ENCODE assay signal across 17 cellular contexts in genomic region chr1:203037509-203038190, GRCh38. TPM values are rescaled to one million over a fixed set of nuclear protein-coding genes. Genes with fewer than 3 reads are reported as not detected.
DNase-seq lines count a peak whose midpoint lies in the region; ATAC-seq and TF ChIP-seq lines count a peak whose summit lies in the region.
"Had no signal": no experiment of that assay in that cellular context is flagged by ENCODE, and none has a peak within 500 bp of the region (broad histone marks: within the 10 kb centered on the region; RNA-seq: fewer than 3 reads in every experiment).

No MANE protein-coding gene starts in this region.

- peaks cover 61% of the 10 kb centered on the region for H3K4me1 ChIP-seq in SJCRH30

- DNase-seq in D341Med (ENCODE audit: low spot score) (peak; percentile 20), SJCRH30 (no peak), Right ventricle myocardium inferior (ENCODE audit: missing footprints) (no peak), sciatic nerve (ENCODE audit: low spot score) (peak; percentile 15), lower leg skin (ENCODE audit: low spot score in 2 of 2) (no peak), ACHN (no peak), SKM-1 treated with dmso at 0.1 percent for 144 hours (lab: John Stamatoyannopoulos, UW; ENCODE audit: unreplicated experiment) (no peak)
- DNase-seq in stimulated activated naive B cell treated with anti-CD40 and anti-IgM and Interleukin-4, amounts not matched to agents 10 μg/mL and 1 μg/mL and 100 μg/mL, for 72 hours = no peak
- DNase-seq: BE2C, NCI-H2081 treated with DMSO at 0.1 percent for 48 hours, ovary had no signal

- no peaks in the 10 kb centered on the region for H3K36me3 Mint-ChIP-seq in stimulated activated naive B cell treated with anti-CD40 and anti-IgM and Interleukin-4, amounts not matched to agents 10 μg/mL and 1 μg/mL and 100 μg/mL, for 72 hours
- H3K36me3 Mint-ChIP-seq: activated naive CD4-positive, alpha-beta T cell treated with anti-CD3 and anti-CD28 coated beads, Interleukin-2, amount 50 U/mL, for 24 hours had no signal

- peaks cover 8 to 28% of the 10 kb centered on the region in 2 donors for H3K27me3 Mint-ChIP-seq in stimulated activated naive B cell treated with anti-CD40 and anti-IgM and Interleukin-4, amounts not matched to agents 10 μg/mL and 1 μg/mL and 100 μg/mL, for 72 hours

- WGBS in lower leg skin, 2 donors = 70 to 83% methylated on average over 10 of the region's 10 CpGs

- H3K4me1 Mint-ChIP-seq in stimulated activated naive B cell treated with anti-CD40 and anti-IgM and Interleukin-4, amounts not matched to agents 10 μg/mL and 1 μg/mL and 100 μg/mL, for 72 hours = peaks cover 7 to 9% of the 10 kb centered on the region in 2 donors
- H3K4me1 Mint-ChIP-seq: activated naive CD4-positive, alpha-beta T cell treated with anti-CD3 and anti-CD28 coated beads, Interleukin-2, amount 50 U/mL, for 24 hours had no signal

- TF ChIP-seq POLR2A in lower leg skin (IDR thresholded peaks at IDR 0.05) = no peak

- no peaks in the 10 kb centered on the region for H3K27me3 ChIP-seq in SJCRH30
- H3K27me3 ChIP-seq: BE2C, ovary, tibial nerve had no signal

- TF ChIP-seq CTCF in lower leg skin (IDR thresholded peaks at IDR 0.05) = no peak

- no peak overlapping the region for H3K27ac Mint-ChIP-seq in stimulated activated naive B cell treated with anti-CD40 and anti-IgM and Interleukin-4, amounts not matched to agents 10 μg/mL and 1 μg/mL and 100 μg/mL, for 72 hours
- H3K27ac Mint-ChIP-seq: activated naive CD4-positive, alpha-beta T cell treated with anti-CD3 and anti-CD28 coated beads, Interleukin-2, amount 50 U/mL, for 24 hours had no signal

- peak overlapping the region; percentile 59 for H3K27ac ChIP-seq in SJCRH30
- H3K27ac ChIP-seq: ovary, SK-N-MC, tibial nerve had no signal

- H3K9me3 Mint-ChIP-seq in stimulated activated naive B cell treated with anti-CD40 and anti-IgM and Interleukin-4, amounts not matched to agents 10 μg/mL and 1 μg/mL and 100 μg/mL, for 72 hours = no peaks in the 10 kb centered on the region
- H3K9me3 Mint-ChIP-seq: activated naive CD4-positive, alpha-beta T cell treated with anti-CD3 and anti-CD28 coated beads, Interleukin-2, amount 50 U/mL, for 24 hours; central memory CD8-positive, alpha-beta T cell had no signal

- H3K4me3 Mint-ChIP-seq in stimulated activated naive B cell treated with anti-CD40 and anti-IgM and Interleukin-4, amounts not matched to agents 10 μg/mL and 1 μg/mL and 100 μg/mL, for 72 hours = no peak overlapping the region
- H3K4me3 Mint-ChIP-seq: activated naive CD4-positive, alpha-beta T cell treated with anti-CD3 and anti-CD28 coated beads, Interleukin-2, amount 50 U/mL, for 24 hours; central memory CD8-positive, alpha-beta T cell had no signal

- ATAC-seq in Right ventricle myocardium inferior (peak; percentile 29), sciatic nerve (no peak)
- no peak for ATAC-seq in stimulated activated naive B cell treated with anti-CD40 and anti-IgM and Interleukin-4, amounts not matched to agents 10 μg/mL and 1 μg/mL and 100 μg/mL, for 72 hours (replicated peaks)

- no peaks in the 10 kb centered on the region for H3K9me3 ChIP-seq in SJCRH30 (replicated peaks)
- H3K9me3 ChIP-seq: BE2C, ovary, tibial nerve had no signal

- in situ Hi-C loops in ACHN (cut with HindIII; ENCODE audit: low pct_ligation_motif_present, low pct_unique_long_range_greater_than_20kb, low sequenced_read_pairs) = loop anchor here (25.0 kb wide), 1 partner anchor 175 kb away; no protein-coding TSS in a partner anchor

- no peak overlapping the region for H3K4me3 ChIP-seq in SJCRH30
- no peak overlapping the region for H3K4me3 ChIP-seq in lower leg skin (ENCODE audit: low read depth, poor library complexity, severe bottlenecking)
- H3K4me3 ChIP-seq: lung, ovary, SK-N-MC, tibial nerve had no signal

- intact Hi-C loops in Right ventricle myocardium inferior (cut with DNase I) = loop anchor here (5.0 kb wide), 1 partner anchor 90 kb away; the partner anchor contains the start of gene ADORA1
- intact Hi-C loops in sciatic nerve (cut with DNase I) = no loop called here
- intact Hi-C loops in lower leg skin (cut with DNase I; ENCODE audit: low total_unique reads) = loop anchor here (5.0 kb wide), 1 partner anchor 180 kb away; no protein-coding TSS in a partner anchor

- H3K36me3 ChIP-seq in SJCRH30 = no peaks in the 10 kb centered on the region
- H3K36me3 ChIP-seq: BE2C, ovary, tibial nerve had no signal

RNA-seq across cellular contexts. Expression of gene PPFIA4, which starts 11.4 kb away (rescaled TPM):
- 13.9 and 21.5 TPM in 2 replicates for total RNA-seq in SJCRH30 (2014; rRNA removed; shearing (Covaris generic))
- 22.2 TPM for total RNA-seq in Right ventricle myocardium inferior
- total RNA-seq in sciatic nerve = 3.1 TPM
- total RNA-seq in lower leg skin = 1 to 10 TPM; 1.7 to 4.0 (median 2.8) TPM

RNA-seq across cellular contexts. Expression of gene TMEM183A, which starts 30.5 kb away (rescaled TPM):
- 110 and 121 TPM in 2 replicates for total RNA-seq in SJCRH30 (2014; rRNA removed; shearing (Covaris generic))
- 24.0 TPM for total RNA-seq in Right ventricle myocardium inferior
- 40.3 TPM for total RNA-seq in sciatic nerve
- 10 to 100 TPM; 48.8 to 69.3 (median 61.1) TPM for total RNA-seq in lower leg skin

RNA-seq across cellular contexts. Expression of gene MYOG, which starts 48.2 kb away (rescaled TPM):
- 525 and 538 TPM in 2 replicates for total RNA-seq in SJCRH30 (2014; rRNA removed; shearing (Covaris generic))
- total RNA-seq in Right ventricle myocardium inferior (not detected), sciatic nerve (not detected), lower leg skin (not detected)
- total RNA-seq: epithelial cell of proximal tubule, lung, ovary, tibial nerve had no signal

Comparison
In these comparisons a context has a peak if more than half of its experiments do, and no peak if none do; other contexts are left out.
1. DNase-seq: peak in D341Med (single experiment) and sciatic nerve (single experiment); none in SJCRH30 (0 of 2), Right ventricle myocardium inferior (single experiment), lower leg skin (0 of 2), stimulated activated naive B cell treated with anti-CD40 and anti-IgM and Interleukin-4, amounts not matched to agents 10 μg/mL and 1 μg/mL and 100 μg/mL, for 72 hours (single experiment), ACHN (single experiment) and SKM-1 treated with dmso at 0.1 percent for 144 hours (single experiment).
2. RNA of gene MYOG, which starts 48.2 kb away (total RNA-seq): 525 to 538 TPM in SJCRH30; not detected in Right ventricle myocardium inferior (single experiment), not detected in sciatic nerve (single experiment) and not detected in lower leg skin; every median in the first group is over 100 times any median in the second.